Comparison of ENCODE assay signal across 7 cellular contexts in the genomic region with DNA sequence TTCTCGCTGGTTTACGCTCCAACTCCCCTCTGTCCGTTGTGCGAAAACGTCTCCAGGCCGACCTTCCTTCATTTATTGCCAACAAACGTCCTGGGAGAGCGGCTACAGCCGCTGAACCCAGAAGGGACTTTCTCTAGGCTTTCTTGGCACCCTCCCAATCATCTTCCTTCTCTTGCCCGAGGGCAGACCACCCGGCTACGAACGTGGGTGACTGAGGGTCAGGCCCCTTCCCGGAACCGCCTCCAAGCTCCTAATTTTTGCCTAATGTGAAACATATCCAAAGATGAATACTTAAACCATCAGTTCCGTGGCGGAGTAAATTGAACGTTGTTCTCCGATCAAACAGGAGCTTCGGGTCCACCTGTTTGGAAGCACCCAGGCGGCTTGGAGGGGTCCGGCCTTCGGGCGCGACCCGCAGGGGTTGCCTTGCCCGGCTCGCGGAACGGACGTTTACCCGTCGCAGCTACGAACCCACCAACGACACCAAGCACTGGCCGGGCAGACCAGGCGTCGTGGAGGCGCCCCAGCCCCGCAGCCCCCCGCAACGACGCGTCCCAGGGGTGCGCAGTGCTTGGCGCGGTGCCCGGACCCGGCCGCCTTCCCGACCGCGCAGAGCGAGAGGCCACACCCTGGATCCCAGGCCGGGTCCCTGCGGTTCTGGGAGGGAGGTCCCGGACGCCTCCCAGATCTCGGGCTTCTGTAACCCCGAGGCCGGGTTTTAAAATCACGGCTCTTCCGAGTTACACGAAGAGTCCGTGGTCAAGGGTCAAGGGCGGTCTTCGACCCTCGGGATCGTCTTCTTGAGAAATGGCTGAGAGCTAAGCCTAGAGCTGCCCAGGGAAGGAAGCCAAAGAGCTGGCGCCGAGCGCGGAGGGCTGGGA. TPM values are rescaled to one million over a fixed set of nuclear protein-coding genes. Genes with fewer than 3 reads are reported as not detected.
DNase-seq lines count a peak whose midpoint lies in the region; ATAC-seq and TF ChIP-seq lines count a peak whose summit lies in the region.
"Not testable (repeated sequence)": the region's sequence is repeated elsewhere in the genome, so short reads cannot be mapped to it uniquely, and the experiment has no call there.

No MANE protein-coding gene starts in this region.

- intact Hi-C loops in lower leg skin (cut with DNase I; ENCODE audit: low total_unique reads): not testable (repeated sequence)

- not testable (repeated sequence) for H3K79me2 ChIP-seq in fibroblast of lung (ENCODE audit: control insufficient read depth, insufficient read depth, low read length)

- not testable (repeated sequence) for H2AFZ ChIP-seq in fibroblast of lung (ENCODE audit: low read length)

- not testable (repeated sequence) for TF ChIP-seq POLR2A in lower leg skin (IDR thresholded peaks at IDR 0.05)

- peaks cover 14% of the 10 kb centered on the region for H3K27me3 Mint-ChIP-seq in activated naive CD4-positive, alpha-beta T cell treated with anti-CD3 and anti-CD28 coated beads, Interleukin-2, amount 50 U/mL, for 24 hours

- peak overlapping the region; percentile 78 for H3K4me2 ChIP-seq in fibroblast of lung (ENCODE audit: extremely low read depth, insufficient read depth, low read length)

- 7% methylated on average over 27 of the region's 73 CpGs; no CpG with 5 or more reads in 1 of the 2 donors for WGBS in lower leg skin, 2 donors

- H3K27me3 ChIP-seq in NT2/D1 (ENCODE audit: insufficient read depth, insufficient read length): peaks cover 64% of the 10 kb centered on the region
- H3K27me3 ChIP-seq in fibroblast of lung (ENCODE audit: control insufficient read depth, insufficient read depth, low read length): peaks cover 22% of the 10 kb centered on the region

- not testable (repeated sequence) for H3K9ac ChIP-seq in NT2/D1 (ENCODE audit: insufficient read length, low read depth); fibroblast of lung (ENCODE audit: insufficient read depth, low read length)

- not testable (repeated sequence) for H3K27ac ChIP-seq in fibroblast of lung (ENCODE audit: insufficient read depth, low read length)

- H3K27ac Mint-ChIP-seq in activated naive CD4-positive, alpha-beta T cell treated with anti-CD3 and anti-CD28 coated beads, Interleukin-2, amount 50 U/mL, for 24 hours: not testable (repeated sequence)

- not testable (repeated sequence) for H3K36me3 Mint-ChIP-seq in activated naive CD4-positive, alpha-beta T cell treated with anti-CD3 and anti-CD28 coated beads, Interleukin-2, amount 50 U/mL, for 24 hours

- not testable (repeated sequence) for H3K4me1 ChIP-seq in NT2/D1 (ENCODE audit: insufficient read depth, insufficient read length); fibroblast of lung (ENCODE audit: control insufficient read depth, extremely low read depth, insufficient read depth, low read length)

- TF ChIP-seq CTCF in fibroblast of lung (conservative IDR thresholded peaks at IDR 0.05 in 1 of 2, IDR thresholded peaks at IDR 0.05 in 1 of 2; ENCODE audit: low read depth in 1 of 2, low read length in 2 of 2); lower leg skin (IDR thresholded peaks at IDR 0.05); retinal pigment epithelial cell (conservative IDR thresholded peaks at IDR 0.05; ENCODE audit: low read depth, low read length): not testable (repeated sequence)

- peak overlapping the region; percentile 76 for H3K4me3 Mint-ChIP-seq in activated naive CD4-positive, alpha-beta T cell treated with anti-CD3 and anti-CD28 coated beads, Interleukin-2, amount 50 U/mL, for 24 hours

- H3K9me3 Mint-ChIP-seq in activated naive CD4-positive, alpha-beta T cell treated with anti-CD3 and anti-CD28 coated beads, Interleukin-2, amount 50 U/mL, for 24 hours: not testable (repeated sequence)

- not testable (repeated sequence) for H3K9me3 ChIP-seq in NT2/D1 (ENCODE audit: insufficient read depth, low read length); fibroblast of lung (ENCODE audit: control insufficient read depth, insufficient read depth, low read depth, low read length)

- not testable (repeated sequence) for H4K20me1 ChIP-seq in fibroblast of lung (ENCODE audit: control insufficient read depth, extremely low read depth, insufficient read depth, low read length)

- not testable (repeated sequence) for H3K36me3 ChIP-seq in NT2/D1 (ENCODE audit: insufficient read depth, insufficient read length, low read length); fibroblast of lung (ENCODE audit: control insufficient read depth, insufficient read depth, low read length)

- H3K4me3 ChIP-seq in NT2/D1 (ENCODE audit: insufficient read length, low read depth): peak overlapping the region; percentile 46
- peak overlapping the region in 3 of 4 experiments; percentile 17 to 44 (median 26) for H3K4me3 ChIP-seq in fibroblast of lung (replicated peaks in 1 of 4; ENCODE audit: control extremely low read depth in 1 of 4, insufficient read depth in 1 of 4, low read depth in 3 of 4, low read length in 4 of 4)
- peak overlapping the region; percentile 34 for H3K4me3 ChIP-seq in lower leg skin (ENCODE audit: low read depth, poor library complexity, severe bottlenecking)
- H3K4me3 ChIP-seq in retinal pigment epithelial cell (ENCODE audit: low read length): peak overlapping the region; percentile 25

- not testable (repeated sequence) for DNase-seq in NT2/D1 (ENCODE audit: low read depth, low spot score); fibroblast of lung (ENCODE audit: low read depth in 2 of 2); lower leg skin (ENCODE audit: low spot score in 2 of 2); retinal pigment epithelial cell (ENCODE audit: low read depth)

- not testable (repeated sequence) for H3K4me1 Mint-ChIP-seq in activated naive CD4-positive, alpha-beta T cell treated with anti-CD3 and anti-CD28 coated beads, Interleukin-2, amount 50 U/mL, for 24 hours

- ATAC-seq in GM18511 (IDR thresholded peaks at IDR 0.05; ENCODE audit: unreplicated experiment) (peak; percentile 32), HG02759 (IDR thresholded peaks at IDR 0.05; ENCODE audit: unreplicated experiment) (peak; percentile 28)

RNA-seq across cellular contexts. Expression of a gene that starts 4.0 kb away (rescaled TPM):
- total RNA-seq in fibroblast of lung: 0.17 and 0.26 TPM in 2 replicates
- polyA plus RNA-seq in fibroblast of lung: not detected in 2 replicates
- polyA plus RNA-seq in fibroblast of lung (2012): 0.06 TPM in 1 of 2 replicates, not detected in the other
- not detected in 2 replicates for polyA minus RNA-seq in fibroblast of lung (ENCODE audit: low replicate concordance)
- total RNA-seq in lower leg skin: not detected
